Comparison of ENCODE assay signal across 8 cellular contexts in the genomic region with DNA sequence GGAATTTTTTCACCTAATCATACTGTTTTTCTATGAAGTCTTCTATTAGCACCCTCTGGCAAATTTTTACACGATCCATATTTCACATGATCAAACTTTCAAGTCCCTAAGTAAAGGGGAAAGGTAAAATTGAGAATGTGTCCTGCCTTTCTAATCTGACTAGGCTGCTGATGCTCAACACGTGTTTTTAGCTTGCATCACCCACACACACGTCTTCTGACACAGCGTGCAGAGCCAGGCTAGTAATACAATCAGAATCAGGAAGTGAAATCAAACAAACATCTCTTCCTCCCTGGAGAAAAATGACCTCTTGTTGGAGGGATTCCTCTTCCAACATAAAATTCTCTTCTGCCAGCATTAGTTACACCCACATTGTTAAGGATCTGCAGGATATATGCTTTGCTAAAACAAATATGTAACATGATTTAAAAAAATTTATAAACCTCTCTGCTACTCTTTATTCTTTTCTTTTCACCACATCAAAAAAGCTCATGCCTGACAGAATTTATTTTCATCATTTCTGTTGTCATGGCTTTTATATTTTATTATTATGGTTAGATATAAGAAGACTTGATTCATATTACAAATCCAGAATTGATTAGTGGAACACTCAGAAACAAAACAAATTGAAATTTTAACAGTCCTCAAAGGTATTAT.
A peak's percentile ranks its signal among the peaks of the same experiment; 100 is the strongest.
DNase-seq lines count a peak whose midpoint lies in the region; ATAC-seq and TF ChIP-seq lines count a peak whose summit lies in the region.

No MANE protein-coding gene starts in this region.

- H3K36me3 ChIP-seq in SU-DHL-6 (ENCODE audit: low read length) (no peaks in the 10 kb centered on the region), colonic mucosa (no peaks in the 10 kb centered on the region), mucosa of descending colon (ENCODE audit: low read depth) (no peaks in the 10 kb centered on the region), upper lobe of right lung (no peaks in the 10 kb centered on the region)

- H3K4me3 ChIP-seq in SU-DHL-6 (ENCODE audit: insufficient read depth, low read length, poor library complexity, severe bottlenecking) (no peak overlapping the region), colonic mucosa (no peak overlapping the region), mucosa of descending colon (no peak overlapping the region), upper lobe of right lung (no peak overlapping the region)

- H3K9me2 ChIP-seq in SU-DHL-6 (replicated peaks; ENCODE audit: insufficient read depth, low read length) = no peaks in the 10 kb centered on the region

- no peaks in the 10 kb centered on the region for H4K20me1 ChIP-seq in SU-DHL-6 (ENCODE audit: low read depth, low read length)

- DNase-seq in GM04504 (ENCODE audit: low read depth) (peak; percentile 75), colonic mucosa (peak; percentile 30), mucosa of descending colon (peak in 1 of 3 donors; percentile 51), upper lobe of right lung (peak; percentile 68)

- H2AFZ ChIP-seq in SU-DHL-6 (ENCODE audit: low read depth, low read length, severe bottlenecking) = peak overlapping the region; percentile 70

- TF ChIP-seq CTCF in SU-DHL-6 (IDR thresholded peaks at IDR 0.05; ENCODE audit: insufficient read depth, low read length, poor library complexity, severe bottlenecking) (no peak), colonic mucosa (IDR thresholded peaks at IDR 0.05) (no peak), mucosa of descending colon (IDR thresholded peaks at IDR 0.05) (no peak), upper lobe of right lung (IDR thresholded peaks at IDR 0.05) (no peak)

- no peaks in the 10 kb centered on the region for H3F3A ChIP-seq in SU-DHL-6 (ENCODE audit: insufficient read depth)

- peak; percentile 68 for ATAC-seq in HG03095 (IDR thresholded peaks at IDR 0.05; ENCODE audit: unreplicated experiment)
- ATAC-seq in mucosa of descending colon = peak; percentile 72
- peak; percentile 91 for ATAC-seq in upper lobe of right lung
- ATAC-seq in GM18520 (IDR thresholded peaks at IDR 0.05; ENCODE audit: unreplicated experiment) = no peak
- no peak for ATAC-seq in HG03159 (IDR thresholded peaks at IDR 0.05; ENCODE audit: unreplicated experiment)

- no peaks in the 10 kb centered on the region for H3K79me2 ChIP-seq in SU-DHL-6 (ENCODE audit: insufficient read depth, low read length)

- intact Hi-C loops in colonic mucosa (cut with DNase I) = no loop called here
- intact Hi-C loops in mucosa of descending colon (cut with DNase I, micrococcal nuclease) = no loop called here
- intact Hi-C loops in upper lobe of right lung (cut with DNase I) = no loop called here

- no peaks in the 10 kb centered on the region for H3K27me3 ChIP-seq in SU-DHL-6 (ENCODE audit: low read length)
- H3K27me3 ChIP-seq in colonic mucosa = no peaks in the 10 kb centered on the region
- no peaks in the 10 kb centered on the region for H3K27me3 ChIP-seq in upper lobe of right lung

- H3K27ac ChIP-seq in SU-DHL-6 (ENCODE audit: low read depth, low read length) (no peak overlapping the region), colonic mucosa (no peak overlapping the region), upper lobe of right lung (peak overlapping the region; percentile 47)

- H3K4me1 ChIP-seq in colonic mucosa = no peaks in the 10 kb centered on the region
- H3K4me1 ChIP-seq in mucosa of descending colon (ENCODE audit: low read depth) = no peaks in the 10 kb centered on the region
- peaks cover 11% of the 10 kb centered on the region for H3K4me1 ChIP-seq in upper lobe of right lung

- H3K9me3 ChIP-seq in SU-DHL-6 (ENCODE audit: insufficient read depth, low read length) (no peaks in the 10 kb centered on the region), colonic mucosa (no peaks in the 10 kb centered on the region), mucosa of descending colon (no peaks in the 10 kb centered on the region), upper lobe of right lung (no peaks in the 10 kb centered on the region)

- H3K9ac ChIP-seq in SU-DHL-6 (ENCODE audit: low read length) = no peak overlapping the region; the same call in 1 of the 2 replicates
- H3K9ac ChIP-seq in colonic mucosa (ENCODE audit: low read depth in 2 of 2, low read length in 2 of 2) = no peak overlapping the region

- peak overlapping the region; percentile 44 for H3K4me2 ChIP-seq in SU-DHL-6 (ENCODE audit: low read depth, low read length, poor library complexity, severe bottlenecking)

Comparison
In these comparisons a context has a peak if more than half of its experiments do, and no peak if none do; other contexts are left out.
1. ATAC-seq: peak in HG03095 (single experiment), mucosa of descending colon (single experiment) and upper lobe of right lung (single experiment); none in GM18520 (single experiment) and HG03159 (single experiment).